ENCODE assay signal across 8 cellular contexts in the genomic region with DNA sequence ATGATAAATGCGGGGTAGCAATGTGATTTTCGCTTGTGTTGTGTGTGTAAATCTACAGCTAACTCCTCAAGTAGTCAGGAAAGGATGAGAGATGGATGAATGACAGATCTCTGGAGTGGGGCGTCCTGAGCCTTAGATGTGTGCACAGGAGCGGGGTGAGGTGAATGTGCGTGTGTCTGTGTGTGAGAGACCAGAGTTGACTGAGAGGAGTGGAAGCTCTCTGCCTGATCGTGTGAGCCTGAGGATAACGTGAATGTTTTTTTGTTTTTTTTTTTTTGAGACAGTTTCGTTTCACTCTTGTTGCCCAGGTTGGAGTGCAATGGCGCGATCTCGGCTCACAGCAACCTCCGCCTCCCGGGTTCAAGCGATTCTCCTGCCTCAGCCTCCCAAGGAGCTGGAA. TPM values are rescaled to one million over a fixed set of nuclear protein-coding genes. Genes with fewer than 3 reads are reported as not detected.
DNase-seq lines count a peak whose midpoint lies in the region; ATAC-seq, FAIRE-seq and TF ChIP-seq lines count a peak whose summit lies in the region.

No MANE protein-coding gene starts in this region.

- peaks cover 44% of the 10 kb centered on the region for H3K36me3 Mint-ChIP-seq in glutamatergic neuron (ENCODE audit: unreplicated experiment)

- H3K27ac Mint-ChIP-seq in glutamatergic neuron (ENCODE audit: unreplicated experiment) = peak overlapping the region; percentile 9

- TF ChIP-seq CTCF in GM13976 (IDR thresholded peaks at IDR 0.05; ENCODE audit: borderline replicate concordance, control extremely low read depth, extremely low read depth, insufficient read depth, missing control alignments) (no peak), WI38 (IDR thresholded peaks at IDR 0.05; ENCODE audit: low read depth, low read length) (no peak), glutamatergic neuron (IDR thresholded peaks at IDR 0.05; ENCODE audit: partially characterized antibody, unreplicated experiment) (no peak)

- FAIRE-seq in urothelium cell line (lab: Jason Lieb, UNC) = no peak

- in situ Hi-C loops in GM13976 (cut with MboI; ENCODE audit: low sequenced_read_pairs, unreplicated experiment) = no loop called here

- intact Hi-C loops in head of caudate nucleus (cut with DNase I) = loop anchor here (5.0 kb wide), 1 partner anchor 134 kb away; no protein-coding TSS in a partner anchor

- DNase-seq in GM13976 (ENCODE audit: low spot score) (peak; percentile 20), glutamatergic neuron (no peak), skeletal muscle cell (ENCODE audit: low read depth) (no peak), urothelium cell line (ENCODE audit: low spot score) (no peak), head of caudate nucleus (no peak), MV-4-11 (lab: John Stamatoyannopoulos, UW) (no peak)

- ATAC-seq in esophagus mucosa = no peak

- peak overlapping the region; percentile 100 for H3K4me3 Mint-ChIP-seq in glutamatergic neuron (ENCODE audit: unreplicated experiment)

- H3K27me3 Mint-ChIP-seq in glutamatergic neuron (ENCODE audit: unreplicated experiment) = peaks cover 15% of the 10 kb centered on the region

- H3K4me3 ChIP-seq in WI38 (ENCODE audit: low read depth, low read length) = peak overlapping the region; percentile 95
- H3K4me3 ChIP-seq in skeletal muscle cell (ENCODE audit: low read depth, low read length) = peak overlapping the region; percentile 91

- H3K9me3 Mint-ChIP-seq in glutamatergic neuron (ENCODE audit: unreplicated experiment) = peaks cover 12% of the 10 kb centered on the region

- peaks cover 4% of the 10 kb centered on the region for H3K4me1 Mint-ChIP-seq in glutamatergic neuron (ENCODE audit: low read depth, unreplicated experiment)

RNA-seq across cellular contexts. Expression of a gene that starts 0.8 kb away (rescaled TPM):
- 11.9 TPM for total RNA-seq in glutamatergic neuron (ENCODE audit: unreplicated experiment)
- total RNA-seq in esophagus mucosa = 3.0 TPM

RNA-seq across cellular contexts. Expression of a gene that starts 21.6 kb away (rescaled TPM):
- total RNA-seq in glutamatergic neuron (ENCODE audit: unreplicated experiment) (5.8 TPM), esophagus mucosa (2.3 TPM)
